Comparison of ENCODE assay signal across 3 cellular contexts in genomic region chr12:61647566-61647965, GRCh38.
"Had no signal": no experiment of that assay in that cellular context is flagged by ENCODE, and none has a peak within 500 bp of the region (broad histone marks: within the 10 kb centered on the region; RNA-seq: fewer than 3 reads in every experiment).

No MANE protein-coding gene starts in this region.

- H3K4me3 ChIP-seq: GM12878 had no signal

- ATAC-seq: GM12878 had no signal

- DNase-seq: GDM1, GF-D8 had no signal
